ENCODE assay signal across 17 cellular contexts in the genomic region with DNA sequence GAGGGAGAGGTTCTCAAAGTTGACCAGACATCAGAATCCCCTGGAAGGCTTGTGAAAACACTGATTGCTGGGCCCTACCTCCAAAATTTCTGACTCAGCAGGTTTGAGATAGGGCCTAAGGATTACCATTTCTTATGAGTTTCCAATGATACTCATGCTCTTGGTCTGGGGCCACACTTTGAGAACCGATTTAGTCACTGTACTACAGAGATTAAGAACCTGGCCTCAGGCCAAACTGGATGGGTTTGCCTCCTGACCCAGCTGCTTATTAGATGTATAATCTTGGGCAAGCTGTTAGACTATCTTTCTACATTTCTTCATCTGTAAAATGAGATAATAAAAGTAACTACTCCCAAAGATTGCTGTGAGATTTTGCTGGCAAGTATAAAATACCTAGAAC.
A peak's percentile ranks its signal among the peaks of the same experiment; 100 is the strongest.
DNase-seq lines count a peak whose midpoint lies in the region; ATAC-seq, FAIRE-seq and TF ChIP-seq lines count a peak whose summit lies in the region.
"Had no signal": no experiment of that assay in that cellular context is flagged by ENCODE, and none has a peak within 500 bp of the region (broad histone marks: within the 10 kb centered on the region; RNA-seq: fewer than 3 reads in every experiment).

No MANE protein-coding gene starts in this region.

- CTCF ChIA-PET in K562 (lab: Yijun Ruan, JAX; ENCODE audit: low intra/inter-chr PET ratio), result no interaction called here

- TF ChIP-seq CTCF in K562 (IDR thresholded peaks at IDR 0.05 in 2 of 3, conservative IDR thresholded peaks at IDR 0.05 in 1 of 3; ENCODE audit: insufficient read depth in 2 of 3, low read depth in 1 of 3, low read length in 3 of 3), result no peak

- no peaks in the 10 kb centered on the region for H3K27me3 ChIP-seq in K562 (ENCODE audit: control insufficient read depth in 2 of 2, insufficient read depth in 2 of 2, low read length in 2 of 2)
- H3K27me3 ChIP-seq: heart left ventricle had no signal

- WGBS in K562 (ENCODE audit: insufficient coverage, low coverage, missing lambda C conversion rate), result 0% methylated on average over 1 of the region's 1 CpG

- H2AFZ ChIP-seq in K562 (ENCODE audit: low read depth, low read length), result no peak overlapping the region

- no TSS peak for BruUV-seq in K562 (replicated peaks; lab: Mats Ljungman, UMichigan)

- peak; percentile 55 for FAIRE-seq in K562 (lab: Jason Lieb, UNC)
- FAIRE-seq: HepG2, keratinocyte had no signal

- H3K79me2 ChIP-seq in K562 (ENCODE audit: control insufficient read depth, insufficient read depth, low read length), result no peaks in the 10 kb centered on the region

- H3K27ac ChIP-seq in K562 (ENCODE audit: extremely low read depth, low read depth, low read length), result no peak overlapping the region
- H3K27ac ChIP-seq: heart left ventricle had no signal

- no peak overlapping the region for H3K4me2 ChIP-seq in K562 (ENCODE audit: insufficient read depth, low read length)
- H3K4me2 ChIP-seq: SK-N-SH had no signal

- H4K20me1 ChIP-seq in K562 (replicated peaks; ENCODE audit: control insufficient read depth, insufficient read depth, low read length), result no peaks in the 10 kb centered on the region

- H3K4me3 ChIP-seq in K562, result no peak overlapping the region
- H3K4me3 ChIP-seq: heart left ventricle had no signal

- in situ Hi-C loops in K562 (cut with MboI), result loop anchor here (5.0 to 25.0 kb wide), 3 partner anchors 36 to 1081 kb away; no protein-coding TSS in a partner anchor

- TF ChIP-seq RAD21 in K562 (CRISPR knock-in tag; conservative IDR thresholded peaks at IDR 0.05 in 1 of 2, IDR thresholded peaks at IDR 0.05 in 1 of 2), result no peak

- no peaks in the 10 kb centered on the region for H3K9me3 ChIP-seq in K562 (replicated peaks; ENCODE audit: control insufficient read depth, insufficient read depth, low read depth, low read length)
- H3K9me3 ChIP-seq: heart left ventricle, SK-N-SH had no signal

- intact Hi-C loops in K562 (cut with micrococcal nuclease), result loop anchor here (5.0 kb wide), 3 partner anchors 106 to 281 kb away; a partner anchor contains a TSS

- DNase-seq in NCI-H226 (peak; percentile 70), K562 (ENCODE audit: extremely low read depth in 1 of 4, low spot score in 3 of 4) (peak; percentile 12 to 81 (median 32)), kidney tubule cell (ENCODE audit: low spot score) (peak; percentile 17), SIG-M5 (lab: John Stamatoyannopoulos, UW) (no peak), SIG-M5 treated with dmso at 0.1 percent for 504 hours (lab: John Stamatoyannopoulos, UW; ENCODE audit: unreplicated experiment) (no peak)
- DNase-seq: activated CD4-positive, alpha-beta T cell treated with anti-CD3 and anti-CD28 coated beads, Interleukin-2, amount 50 U/mL, for 48 hours; AML-193; GOT3; heart left ventricle; NCI-H1048; retina; SK-N-SH had no signal

- TF ChIP-seq EP300 in K562 (IDR thresholded peaks at IDR 0.05; ENCODE audit: low read length), result peak; percentile 42

- peaks cover 0 to 3% of the 10 kb centered on the region in 2 experiments; a peak in 1 of 5 replicates for H3K4me1 ChIP-seq in K562 (replicated peaks in 1 of 2; ENCODE audit: control insufficient read depth in 2 of 2, insufficient read depth in 2 of 2, low read length in 2 of 2)
- H3K4me1 ChIP-seq: heart left ventricle had no signal

- H3K9me1 ChIP-seq in K562 (ENCODE audit: control insufficient read depth, insufficient read depth, low read length), result no peaks in the 10 kb centered on the region

- ATAC-seq in GM18870 (IDR thresholded peaks at IDR 0.05; ENCODE audit: unreplicated experiment) (peak; percentile 32), K562 (peak; percentile 68), GM21529 (IDR thresholded peaks at IDR 0.05; ENCODE audit: unreplicated experiment) (no peak), HG03520 (IDR thresholded peaks at IDR 0.05; ENCODE audit: unreplicated experiment) (no peak)
- ATAC-seq: heart left ventricle, HepG2 had no signal

- H3K9ac ChIP-seq in K562 (ENCODE audit: insufficient read depth in 1 of 2, low read depth in 2 of 2, low read length in 2 of 2), result no peak overlapping the region
- H3K9ac ChIP-seq: SK-N-SH had no signal

- no peaks in the 10 kb centered on the region for H3K36me3 ChIP-seq in K562 (ENCODE audit: control insufficient read depth, insufficient read depth, low read length)
- H3K36me3 ChIP-seq: heart left ventricle had no signal

- TF ChIP-seq POLR2A in K562 (conservative IDR thresholded peaks at IDR 0.05), result no peak

- POLR2A ChIA-PET in K562 (lab: Yijun Ruan, JAX), result interaction anchor here (1.1 kb wide), 1 partner anchor 170 kb away, joined by 3 read pairs; no protein-coding TSS in a partner anchor

TF ChIP-seq in K562, 482 proteins besides CTCF, POLR2A, EP300 and RAD21 (continues in another document):
- TF ChIP-seq DPF2 (IDR thresholded peaks at IDR 0.05) (0 out of 2 replicates have a peak, but pooled peaks have one; percentile 50), GTF2E2 (tag; IDR thresholded peaks at IDR 0.05) (no peak), ARID1B (IDR thresholded peaks at IDR 0.05) (peak; percentile 76), TSC22D4 (tag; IDR thresholded peaks at IDR 0.05) (no peak), ZNF644 (tag; IDR thresholded peaks at IDR 0.05; ENCODE audit: low read depth) (0 out of 2 replicates have a peak, but pooled peaks have one; percentile 62), C11orf30 (IDR thresholded peaks at IDR 0.05; ENCODE audit: low read depth) (peak; percentile 89), SMARCE1 (IDR thresholded peaks at IDR 0.05) (0 out of 2 replicates have a peak, but pooled peaks have one; percentile 34), ZNF316 (IDR thresholded peaks at IDR 0.05) (peak; percentile 95), KDM1A (IDR thresholded peaks at IDR 0.05) (peak; percentile 77 to 80), NFE2 (IDR thresholded peaks at IDR 0.05; ENCODE audit: low read depth) (peak; percentile 61), FOXM1 (IDR thresholded peaks at IDR 0.05; ENCODE audit: low read depth) (peak; percentile 45; the same call in 1 of the 2 replicates), FOXM1 (CRISPR knock-in tag; IDR thresholded peaks at IDR 0.05; ENCODE audit: low read depth) (no peak), STAT5A (IDR thresholded peaks at IDR 0.05; ENCODE audit: borderline replicate concordance, low read length) (peak; percentile 62; the same call in 1 of the 2 replicates), MAFK (IDR thresholded peaks at IDR 0.05; ENCODE audit: low read length) (peak; percentile 77), NFIX (CRISPR knock-in tag; IDR thresholded peaks at IDR 0.05; ENCODE audit: low read depth) (0 out of 2 replicates have a peak, but pooled peaks have one; percentile 12), TCF3 (CRISPR knock-in tag; IDR thresholded peaks at IDR 0.05) (peak; percentile 60), MXI1 (IDR thresholded peaks at IDR 0.05; ENCODE audit: low read depth, low read length) (no peak), CBFA2T2 (conservative IDR thresholded peaks at IDR 0.05) (peak; percentile 82), SOX6 (IDR thresholded peaks at IDR 0.05) (peak; percentile 52; the same call in 1 of the 2 replicates), FOSL1 (tag; conservative IDR thresholded peaks at IDR 0.05) (peak; percentile 53; the same call in 1 of the 2 replicates), PPARD (CRISPR knock-in tag; IDR thresholded peaks at IDR 0.05) (no peak)
- TF ChIP-seq, protein P1, sequence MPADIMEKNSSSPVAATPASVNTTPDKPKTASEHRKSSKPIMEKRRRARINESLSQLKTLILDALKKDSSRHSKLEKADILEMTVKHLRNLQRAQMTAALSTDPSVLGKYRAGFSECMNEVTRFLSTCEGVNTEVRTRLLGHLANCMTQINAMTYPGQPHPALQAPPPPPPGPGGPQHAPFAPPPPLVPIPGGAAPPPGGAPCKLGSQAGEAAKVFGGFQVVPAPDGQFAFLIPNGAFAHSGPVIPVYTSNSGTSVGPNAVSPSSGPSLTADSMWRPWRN (IDR thresholded peaks at IDR 0.05; ENCODE audit: low read depth), result peak; percentile 58; the same call in 1 of the 2 replicates
- TF ChIP-seq, protein P2, sequence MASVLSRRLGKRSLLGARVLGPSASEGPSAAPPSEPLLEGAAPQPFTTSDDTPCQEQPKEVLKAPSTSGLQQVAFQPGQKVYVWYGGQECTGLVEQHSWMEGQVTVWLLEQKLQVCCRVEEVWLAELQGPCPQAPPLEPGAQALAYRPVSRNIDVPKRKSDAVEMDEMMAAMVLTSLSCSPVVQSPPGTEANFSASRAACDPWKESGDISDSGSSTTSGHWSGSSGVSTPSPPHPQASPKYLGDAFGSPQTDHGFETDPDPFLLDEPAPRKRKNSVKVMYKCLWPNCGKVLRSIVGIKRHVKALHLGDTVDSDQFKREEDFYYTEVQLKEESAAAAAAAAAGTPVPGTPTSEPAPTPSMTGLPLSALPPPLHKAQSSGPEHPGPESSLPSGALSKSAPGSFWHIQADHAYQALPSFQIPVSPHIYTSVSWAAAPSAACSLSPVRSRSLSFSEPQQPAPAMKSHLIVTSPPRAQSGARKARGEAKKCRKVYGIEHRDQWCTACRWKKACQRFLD (CRISPR knock-in tag; IDR thresholded peaks at IDR 0.05), result peak; percentile 66; the same call in 1 of the 2 replicates
- TF ChIP-seq, protein P3, sequence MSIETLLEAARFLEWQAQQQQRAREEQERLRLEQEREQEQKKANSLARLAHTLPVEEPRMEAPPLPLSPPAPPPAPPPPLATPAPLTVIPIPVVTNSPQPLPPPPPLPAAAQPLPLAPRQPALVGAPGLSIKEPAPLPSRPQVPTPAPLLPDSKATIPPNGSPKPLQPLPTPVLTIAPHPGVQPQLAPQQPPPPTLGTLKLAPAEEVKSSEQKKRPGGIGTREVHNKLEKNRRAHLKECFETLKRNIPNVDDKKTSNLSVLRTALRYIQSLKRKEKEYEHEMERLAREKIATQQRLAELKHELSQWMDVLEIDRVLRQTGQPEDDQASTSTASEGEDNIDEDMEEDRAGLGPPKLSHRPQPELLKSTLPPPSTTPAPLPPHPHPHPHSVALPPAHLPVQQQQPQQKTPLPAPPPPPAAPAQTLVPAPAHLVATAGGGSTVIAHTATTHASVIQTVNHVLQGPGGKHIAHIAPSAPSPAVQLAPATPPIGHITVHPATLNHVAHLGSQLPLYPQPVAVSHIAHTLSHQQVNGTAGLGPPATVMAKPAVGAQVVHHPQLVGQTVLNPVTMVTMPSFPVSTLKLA (conservative IDR thresholded peaks at IDR 0.05), result 0 out of 4 replicates have a peak, but pooled peaks of 1 of the 2 experiments have one; percentile 18
- TF ChIP-seq, protein P4, sequence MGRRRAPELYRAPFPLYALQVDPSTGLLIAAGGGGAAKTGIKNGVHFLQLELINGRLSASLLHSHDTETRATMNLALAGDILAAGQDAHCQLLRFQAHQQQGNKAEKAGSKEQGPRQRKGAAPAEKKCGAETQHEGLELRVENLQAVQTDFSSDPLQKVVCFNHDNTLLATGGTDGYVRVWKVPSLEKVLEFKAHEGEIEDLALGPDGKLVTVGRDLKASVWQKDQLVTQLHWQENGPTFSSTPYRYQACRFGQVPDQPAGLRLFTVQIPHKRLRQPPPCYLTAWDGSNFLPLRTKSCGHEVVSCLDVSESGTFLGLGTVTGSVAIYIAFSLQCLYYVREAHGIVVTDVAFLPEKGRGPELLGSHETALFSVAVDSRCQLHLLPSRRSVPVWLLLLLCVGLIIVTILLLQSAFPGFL (CRISPR knock-in tag; IDR thresholded peaks at IDR 0.05), result no peak

Comparison
In these comparisons a context has a peak if more than half of its experiments do, and no peak if none do; other contexts are left out.
1. ATAC-seq: peak in GM18870 (single experiment) and K562 (single experiment); none in GM21529 (single experiment) and HG03520 (single experiment).
2. DNase-seq: peak in NCI-H226 (single experiment), K562 (4 of 4) and kidney tubule cell (single experiment); none in SIG-M5 (single experiment) and SIG-M5 treated with dmso at 0.1 percent for 504 hours (single experiment).